In genomic region chr19:633068-633785, GRCh38 we compare ENCODE assay signal across 8 cellular contexts. TPM values are rescaled to one million over a fixed set of nuclear protein-coding genes. Genes with fewer than 3 reads are reported as not detected.
DNase-seq lines count a peak whose midpoint lies in the region; ATAC-seq and TF ChIP-seq lines count a peak whose summit lies in the region.

Gene POLRMT, minus strand, starts transcription at chr19:633537. Its CDS starts 25 bp downstream, at chr19:633512.

- peaks cover 17% of the 10 kb centered on the region; the same call in 1 of the 2 replicates for H3K79me2 ChIP-seq in SU-DHL-6 (ENCODE audit: insufficient read depth, low read length)

- peaks cover 9% of the 10 kb centered on the region for H3K4me1 Mint-ChIP-seq in activated naive CD8-positive, alpha-beta T cell treated with anti-CD3 and anti-CD28 coated beads, Interleukin-2, amount 10 ng/mL, durations not matched to agents 7 days and 5 days
- peaks cover 15% of the 10 kb centered on the region for H3K4me1 Mint-ChIP-seq in glutamatergic neuron (ENCODE audit: low read depth, unreplicated experiment)

- H3K27ac ChIP-seq in SU-DHL-6 (ENCODE audit: low read depth, low read length) (peak within 1 kb of the TSS; percentile 52), temporal lobe (ENCODE audit: low read depth, low read length) (peak within 1 kb of the TSS; percentile 5)

- no peaks in the 10 kb centered on the region for H4K20me1 ChIP-seq in SU-DHL-6 (ENCODE audit: low read depth, low read length)

- ATAC-seq in HG02759 (IDR thresholded peaks at IDR 0.05; ENCODE audit: unreplicated experiment) (peak; percentile 88), omental fat pad (ENCODE audit: low FRiP score) (peak; percentile 94)
- ATAC-seq in activated naive CD8-positive, alpha-beta T cell treated with anti-CD3 and anti-CD28 coated beads, Interleukin-2, amount 10 ng/mL, durations not matched to agents 7 days and 5 days (ENCODE audit: low read depth): peak; percentile 95

- peak; percentile 54 for TF ChIP-seq POLR2A in GM10847 (IDR thresholded peaks at IDR 0.05; ENCODE audit: extremely low read depth, insufficient read length)

- no peaks in the 10 kb centered on the region for H3K9me3 Mint-ChIP-seq in activated naive CD8-positive, alpha-beta T cell treated with anti-CD3 and anti-CD28 coated beads, Interleukin-2, amount 10 ng/mL, durations not matched to agents 7 days and 5 days
- peaks cover 5% of the 10 kb centered on the region for H3K9me3 Mint-ChIP-seq in glutamatergic neuron (ENCODE audit: unreplicated experiment)

- no peak for TF ChIP-seq CTCF in SU-DHL-6 (IDR thresholded peaks at IDR 0.05; ENCODE audit: insufficient read depth, low read length, poor library complexity, severe bottlenecking)
- no peak for TF ChIP-seq CTCF in glutamatergic neuron (IDR thresholded peaks at IDR 0.05; ENCODE audit: partially characterized antibody, unreplicated experiment)
- no peak for TF ChIP-seq CTCF in omental fat pad (IDR thresholded peaks at IDR 0.05)

- H3K9me3 ChIP-seq in SU-DHL-6 (ENCODE audit: insufficient read depth, low read length): no peaks in the 10 kb centered on the region

- peaks cover 2% of the 10 kb centered on the region; the same call in 1 of the 2 replicates for H3K36me3 ChIP-seq in SU-DHL-6 (ENCODE audit: low read length)

- DNase-seq in NCI-H1417 (lab: John Stamatoyannopoulos, UW) (peak; percentile 99 to 100 (median 100)), glutamatergic neuron (peak; percentile 94), omental fat pad (ENCODE audit: low spot score) (peak; percentile 98)
- DNase-seq in activated naive CD8-positive, alpha-beta T cell treated with anti-CD3 and anti-CD28 coated beads, Interleukin-2, amount 10 ng/mL, durations not matched to agents 7 days and 5 days: peak; percentile 95

- no peaks in the 10 kb centered on the region for H3F3A ChIP-seq in SU-DHL-6 (ENCODE audit: insufficient read depth)

- H3K9ac ChIP-seq in SU-DHL-6 (ENCODE audit: low read length): peak within 1 kb of the TSS; percentile 80

- POLR2A ChIA-PET in activated naive CD8-positive, alpha-beta T cell treated with anti-CD3 and anti-CD28 coated beads, Interleukin-2, amount 10 ng/mL, durations not matched to agents 7 days and 5 days (lab: Charles Lee): interaction anchor here (0.7 to 1.4 kb wide), 10 partner anchors 12 to 127 kb away, joined by 3 to 15 read pairs (median 3); partner anchors contain the start of gene RNF126

- no peaks in the 10 kb centered on the region for H3K9me2 ChIP-seq in SU-DHL-6 (replicated peaks; ENCODE audit: insufficient read depth, low read length)

- no peaks in the 10 kb centered on the region for H3K27me3 Mint-ChIP-seq in activated naive CD8-positive, alpha-beta T cell treated with anti-CD3 and anti-CD28 coated beads, Interleukin-2, amount 10 ng/mL, durations not matched to agents 7 days and 5 days
- H3K27me3 Mint-ChIP-seq in glutamatergic neuron (ENCODE audit: unreplicated experiment): peaks cover 7% of the 10 kb centered on the region

- H3K27me3 ChIP-seq in SU-DHL-6 (ENCODE audit: low read length): no peaks in the 10 kb centered on the region

- peak within 1 kb of the TSS; percentile 89 for H2AFZ ChIP-seq in SU-DHL-6 (ENCODE audit: low read depth, low read length, severe bottlenecking)

- peak within 1 kb of the TSS; percentile 92 for H3K4me2 ChIP-seq in SU-DHL-6 (ENCODE audit: low read depth, low read length, poor library complexity, severe bottlenecking)

- peak within 1 kb of the TSS; percentile 90 for H3K4me3 ChIP-seq in SU-DHL-6 (ENCODE audit: insufficient read depth, low read length, poor library complexity, severe bottlenecking)

- H3K4me3 Mint-ChIP-seq in activated naive CD8-positive, alpha-beta T cell treated with anti-CD3 and anti-CD28 coated beads, Interleukin-2, amount 10 ng/mL, durations not matched to agents 7 days and 5 days: peak within 1 kb of the TSS; percentile 87
- H3K4me3 Mint-ChIP-seq in glutamatergic neuron (ENCODE audit: unreplicated experiment): peak within 1 kb of the TSS; percentile 99

- peaks cover 6% of the 10 kb centered on the region for H3K36me3 Mint-ChIP-seq in activated naive CD8-positive, alpha-beta T cell treated with anti-CD3 and anti-CD28 coated beads, Interleukin-2, amount 10 ng/mL, durations not matched to agents 7 days and 5 days
- H3K36me3 Mint-ChIP-seq in glutamatergic neuron (ENCODE audit: unreplicated experiment): no peaks in the 10 kb centered on the region

- peak within 1 kb of the TSS; percentile 94 for H3K27ac Mint-ChIP-seq in activated naive CD8-positive, alpha-beta T cell treated with anti-CD3 and anti-CD28 coated beads, Interleukin-2, amount 10 ng/mL, durations not matched to agents 7 days and 5 days
- H3K27ac Mint-ChIP-seq in glutamatergic neuron (ENCODE audit: unreplicated experiment): peak within 1 kb of the TSS; percentile 82

RNA-seq across cellular contexts. Expression of gene POLRMT, which starts in this region (rescaled TPM):
- 10 to 100 TPM; 63.2 to 65.1 TPM for total RNA-seq in activated naive CD8-positive, alpha-beta T cell treated with anti-CD3 and anti-CD28 coated beads, Interleukin-2, amount 10 ng/mL, durations not matched to agents 7 days and 5 days
- total RNA-seq in glutamatergic neuron (ENCODE audit: unreplicated experiment) (79.9 TPM), omental fat pad (10 to 100 TPM; 17.3 to 33.8 (median 30.1) TPM), temporal lobe (11.3 TPM)

Comparison
In these comparisons a context has a peak if more than half of its experiments do, and no peak if none do; other contexts are left out.
1. Peak in every context shown above with its lines: DNase-seq, ATAC-seq, H3K4me3 ChIP-seq and H3K27ac ChIP-seq.